In genomic region chr11:72634016-72634415, GRCh38 we compare ENCODE assay signal across 19 cellular contexts. TPM values are rescaled to one million over a fixed set of nuclear protein-coding genes. Genes with fewer than 3 reads are reported as not detected.
DNase-seq lines count a peak whose midpoint lies in the region; ATAC-seq, FAIRE-seq and TF ChIP-seq lines count a peak whose summit lies in the region.
"Had no signal": no experiment of that assay in that cellular context is flagged by ENCODE, and none has a peak within 500 bp of the region (broad histone marks: within the 10 kb centered on the region; RNA-seq: fewer than 3 reads in every experiment).

No MANE protein-coding gene starts in this region.

- POLR2A ChIA-PET in HEK293 (lab: Yijun Ruan, JAX) = no interaction called here

- intact Hi-C loops in gastrocnemius medialis (cut with DNase I; ENCODE audit: low total_unique reads) = no loop called here

- H3K27ac ChIP-seq in HEK293 (ENCODE audit: extremely low read depth, low read depth, low read length) = no peak overlapping the region
- H3K27ac ChIP-seq in duodenal mucosa (ENCODE audit: low read depth, low read length) = peak overlapping the region; percentile 6
- H3K27ac ChIP-seq in gastrocnemius medialis = peak overlapping the region in 3 of 4 donors; percentile 69 to 75 (median 73)
- H3K27ac ChIP-seq: HL-60 had no signal

- peak; percentile 42 for DNase-seq in NCI-H146 (lab: John Stamatoyannopoulos, UW)
- no peak for DNase-seq in gastrocnemius medialis
- no peak for DNase-seq in urothelium cell line (ENCODE audit: low spot score)
- no peak for DNase-seq in C1 segment of cervical spinal cord (lab: John Stamatoyannopoulos, UW)
- DNase-seq: CD4-positive, alpha-beta T cell; EL; H7; Kasumi-1; MM.1S; NCI-H1092 treated with DMSO at 0.1 percent for 48 hours; NCI-H1930; NCI-H510A; NCI-H82; Peyer's patch; SHP77 had no signal

- FAIRE-seq in urothelium cell line (lab: Jason Lieb, UNC) = no peak

- TF ChIP-seq CTCF in HEK293 (tag by site-specific recombination; IDR thresholded peaks at IDR 0.05) = no peak
- TF ChIP-seq CTCF in gastrocnemius medialis (IDR thresholded peaks at IDR 0.05 in 4 of 5, conservative IDR thresholded peaks at IDR 0.05 in 1 of 5) = no peak

- H3K9me3 ChIP-seq in HEK293 (ENCODE audit: control insufficient read depth, insufficient read depth, low read depth, low read length) (no peaks in the 10 kb centered on the region), duodenal mucosa (ENCODE audit: control insufficient read depth in 1 of 2, low read length in 2 of 2) (no peaks in the 10 kb centered on the region), gastrocnemius medialis (no peaks in the 10 kb centered on the region)
- H3K9me3 ChIP-seq: Peyer's patch had no signal

- H3K4me3 ChIP-seq in HEK293 (ENCODE audit: low read depth, low read length) (no peak overlapping the region), duodenal mucosa (ENCODE audit: low read depth in 1 of 2, low read length in 2 of 2) (no peak overlapping the region), gastrocnemius medialis (no peak overlapping the region)
- H3K4me3 ChIP-seq: Peyer's patch had no signal

- no peak overlapping the region for H3K9ac ChIP-seq in duodenal mucosa (ENCODE audit: low read depth in 1 of 2, low read length in 2 of 2)

- in situ Hi-C loops in gastrocnemius medialis (cut with MboI; ENCODE audit: low sequenced_read_pairs in 4 of 4) = no loop called here

- no peak for TF ChIP-seq POLR2A in gastrocnemius medialis (IDR thresholded peaks at IDR 0.05)

- no peak for ATAC-seq in gastrocnemius medialis
- ATAC-seq in GM19467 (IDR thresholded peaks at IDR 0.05; ENCODE audit: unreplicated experiment) = no peak

- H3K36me3 ChIP-seq in HEK293 (ENCODE audit: control insufficient read depth in 2 of 2, insufficient read depth in 1 of 2, low read length in 2 of 2) = no peaks in the 10 kb centered on the region
- H3K36me3 ChIP-seq in duodenal mucosa (ENCODE audit: control insufficient read depth in 1 of 2, insufficient read depth in 2 of 2, low read length in 2 of 2) = no peaks in the 10 kb centered on the region
- H3K36me3 ChIP-seq in gastrocnemius medialis = no peaks in the 10 kb centered on the region
- H3K36me3 ChIP-seq: Peyer's patch had no signal

- CTCF ChIA-PET in HEK293 (lab: Yijun Ruan, JAX) = interaction anchor here (0.7 kb wide), 1 partner anchor 51 kb away, joined by 3 read pairs; no protein-coding TSS in a partner anchor

- H3K27me3 ChIP-seq in duodenal mucosa (ENCODE audit: control insufficient read depth in 1 of 2, insufficient read depth in 2 of 2, low read length in 2 of 2) (peaks cover 10 to 12% of the 10 kb centered on the region in 2 donors), gastrocnemius medialis (no peaks in the 10 kb centered on the region)
- H3K27me3 ChIP-seq: Peyer's patch had no signal

- H3K4me1 ChIP-seq in HEK293 (ENCODE audit: control insufficient read depth, insufficient read depth, low read length) (no peaks in the 10 kb centered on the region), duodenal mucosa (ENCODE audit: control insufficient read depth in 1 of 2, insufficient read depth in 2 of 2, low read length in 2 of 2) (peaks cover 0 to 5% of the 10 kb centered on the region in 2 donors), gastrocnemius medialis (peaks cover 65 to 70% of the 10 kb centered on the region in 2 donors)

TF ChIP-seq in HEK293, 187 proteins besides CTCF, POLR2A, EP300 and RAD21:
- TF ChIP-seq ZBTB21 (tag by site-specific recombination; IDR thresholded peaks at IDR 0.05) (no peak), ZIC2 (tag by site-specific recombination; IDR thresholded peaks at IDR 0.05) (peak; percentile 71)

RNA-seq across cellular contexts. Expression of gene PDE2A, which starts 40.2 kb away (rescaled TPM):
- 10 to 100 TPM; 13.4 to 26.6 (median 21.9) TPM for total RNA-seq in gastrocnemius medialis
